In the genomic region with DNA sequence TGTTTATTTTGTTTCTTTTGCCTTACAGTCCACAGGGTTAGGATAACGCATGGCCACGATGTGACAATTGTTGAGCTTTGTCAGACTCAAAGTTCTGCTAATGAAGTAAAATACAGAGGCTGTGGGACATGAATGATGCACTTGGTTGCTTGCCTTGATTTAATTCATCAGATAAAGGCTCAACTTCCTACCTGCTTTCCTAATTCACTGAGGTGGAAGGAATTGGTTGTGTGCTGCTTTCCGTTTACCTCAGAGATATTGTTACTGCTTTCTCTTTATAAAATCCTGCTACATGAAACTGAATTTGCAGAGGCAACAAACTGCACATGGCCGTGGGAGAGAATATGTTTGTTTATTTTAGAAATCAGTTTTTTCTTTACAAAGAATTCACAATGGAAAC, we compare ENCODE assay signal across 1 cellular context.
TF ChIP-seq lines count a peak whose summit lies in the region.

No MANE protein-coding gene starts in this region.

TF ChIP-seq in GM23338, 12 proteins besides CTCF, POLR2A, EP300 and RAD21 (continued from another document):
- TF ChIP-seq, protein P1, sequence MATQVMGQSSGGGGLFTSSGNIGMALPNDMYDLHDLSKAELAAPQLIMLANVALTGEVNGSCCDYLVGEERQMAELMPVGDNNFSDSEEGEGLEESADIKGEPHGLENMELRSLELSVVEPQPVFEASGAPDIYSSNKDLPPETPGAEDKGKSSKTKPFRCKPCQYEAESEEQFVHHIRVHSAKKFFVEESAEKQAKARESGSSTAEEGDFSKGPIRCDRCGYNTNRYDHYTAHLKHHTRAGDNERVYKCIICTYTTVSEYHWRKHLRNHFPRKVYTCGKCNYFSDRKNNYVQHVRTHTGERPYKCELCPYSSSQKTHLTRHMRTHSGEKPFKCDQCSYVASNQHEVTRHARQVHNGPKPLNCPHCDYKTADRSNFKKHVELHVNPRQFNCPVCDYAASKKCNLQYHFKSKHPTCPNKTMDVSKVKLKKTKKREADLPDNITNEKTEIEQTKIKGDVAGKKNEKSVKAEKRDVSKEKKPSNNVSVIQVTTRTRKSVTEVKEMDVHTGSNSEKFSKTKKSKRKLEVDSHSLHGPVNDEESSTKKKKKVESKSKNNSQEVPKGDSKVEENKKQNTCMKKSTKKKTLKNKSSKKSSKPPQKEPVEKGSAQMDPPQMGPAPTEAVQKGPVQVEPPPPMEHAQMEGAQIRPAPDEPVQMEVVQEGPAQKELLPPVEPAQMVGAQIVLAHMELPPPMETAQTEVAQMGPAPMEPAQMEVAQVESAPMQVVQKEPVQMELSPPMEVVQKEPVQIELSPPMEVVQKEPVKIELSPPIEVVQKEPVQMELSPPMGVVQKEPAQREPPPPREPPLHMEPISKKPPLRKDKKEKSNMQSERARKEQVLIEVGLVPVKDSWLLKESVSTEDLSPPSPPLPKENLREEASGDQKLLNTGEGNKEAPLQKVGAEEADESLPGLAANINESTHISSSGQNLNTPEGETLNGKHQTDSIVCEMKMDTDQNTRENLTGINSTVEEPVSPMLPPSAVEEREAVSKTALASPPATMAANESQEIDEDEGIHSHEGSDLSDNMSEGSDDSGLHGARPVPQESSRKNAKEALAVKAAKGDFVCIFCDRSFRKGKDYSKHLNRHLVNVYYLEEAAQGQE (IDR thresholded peaks at IDR 0.05; ENCODE audit: unreplicated experiment) = no peak
- no peak for TF ChIP-seq CREB1 (CRISPR knock-in tag; IDR thresholded peaks at IDR 0.05; ENCODE audit: low read depth)
- TF ChIP-seq, protein P2, sequence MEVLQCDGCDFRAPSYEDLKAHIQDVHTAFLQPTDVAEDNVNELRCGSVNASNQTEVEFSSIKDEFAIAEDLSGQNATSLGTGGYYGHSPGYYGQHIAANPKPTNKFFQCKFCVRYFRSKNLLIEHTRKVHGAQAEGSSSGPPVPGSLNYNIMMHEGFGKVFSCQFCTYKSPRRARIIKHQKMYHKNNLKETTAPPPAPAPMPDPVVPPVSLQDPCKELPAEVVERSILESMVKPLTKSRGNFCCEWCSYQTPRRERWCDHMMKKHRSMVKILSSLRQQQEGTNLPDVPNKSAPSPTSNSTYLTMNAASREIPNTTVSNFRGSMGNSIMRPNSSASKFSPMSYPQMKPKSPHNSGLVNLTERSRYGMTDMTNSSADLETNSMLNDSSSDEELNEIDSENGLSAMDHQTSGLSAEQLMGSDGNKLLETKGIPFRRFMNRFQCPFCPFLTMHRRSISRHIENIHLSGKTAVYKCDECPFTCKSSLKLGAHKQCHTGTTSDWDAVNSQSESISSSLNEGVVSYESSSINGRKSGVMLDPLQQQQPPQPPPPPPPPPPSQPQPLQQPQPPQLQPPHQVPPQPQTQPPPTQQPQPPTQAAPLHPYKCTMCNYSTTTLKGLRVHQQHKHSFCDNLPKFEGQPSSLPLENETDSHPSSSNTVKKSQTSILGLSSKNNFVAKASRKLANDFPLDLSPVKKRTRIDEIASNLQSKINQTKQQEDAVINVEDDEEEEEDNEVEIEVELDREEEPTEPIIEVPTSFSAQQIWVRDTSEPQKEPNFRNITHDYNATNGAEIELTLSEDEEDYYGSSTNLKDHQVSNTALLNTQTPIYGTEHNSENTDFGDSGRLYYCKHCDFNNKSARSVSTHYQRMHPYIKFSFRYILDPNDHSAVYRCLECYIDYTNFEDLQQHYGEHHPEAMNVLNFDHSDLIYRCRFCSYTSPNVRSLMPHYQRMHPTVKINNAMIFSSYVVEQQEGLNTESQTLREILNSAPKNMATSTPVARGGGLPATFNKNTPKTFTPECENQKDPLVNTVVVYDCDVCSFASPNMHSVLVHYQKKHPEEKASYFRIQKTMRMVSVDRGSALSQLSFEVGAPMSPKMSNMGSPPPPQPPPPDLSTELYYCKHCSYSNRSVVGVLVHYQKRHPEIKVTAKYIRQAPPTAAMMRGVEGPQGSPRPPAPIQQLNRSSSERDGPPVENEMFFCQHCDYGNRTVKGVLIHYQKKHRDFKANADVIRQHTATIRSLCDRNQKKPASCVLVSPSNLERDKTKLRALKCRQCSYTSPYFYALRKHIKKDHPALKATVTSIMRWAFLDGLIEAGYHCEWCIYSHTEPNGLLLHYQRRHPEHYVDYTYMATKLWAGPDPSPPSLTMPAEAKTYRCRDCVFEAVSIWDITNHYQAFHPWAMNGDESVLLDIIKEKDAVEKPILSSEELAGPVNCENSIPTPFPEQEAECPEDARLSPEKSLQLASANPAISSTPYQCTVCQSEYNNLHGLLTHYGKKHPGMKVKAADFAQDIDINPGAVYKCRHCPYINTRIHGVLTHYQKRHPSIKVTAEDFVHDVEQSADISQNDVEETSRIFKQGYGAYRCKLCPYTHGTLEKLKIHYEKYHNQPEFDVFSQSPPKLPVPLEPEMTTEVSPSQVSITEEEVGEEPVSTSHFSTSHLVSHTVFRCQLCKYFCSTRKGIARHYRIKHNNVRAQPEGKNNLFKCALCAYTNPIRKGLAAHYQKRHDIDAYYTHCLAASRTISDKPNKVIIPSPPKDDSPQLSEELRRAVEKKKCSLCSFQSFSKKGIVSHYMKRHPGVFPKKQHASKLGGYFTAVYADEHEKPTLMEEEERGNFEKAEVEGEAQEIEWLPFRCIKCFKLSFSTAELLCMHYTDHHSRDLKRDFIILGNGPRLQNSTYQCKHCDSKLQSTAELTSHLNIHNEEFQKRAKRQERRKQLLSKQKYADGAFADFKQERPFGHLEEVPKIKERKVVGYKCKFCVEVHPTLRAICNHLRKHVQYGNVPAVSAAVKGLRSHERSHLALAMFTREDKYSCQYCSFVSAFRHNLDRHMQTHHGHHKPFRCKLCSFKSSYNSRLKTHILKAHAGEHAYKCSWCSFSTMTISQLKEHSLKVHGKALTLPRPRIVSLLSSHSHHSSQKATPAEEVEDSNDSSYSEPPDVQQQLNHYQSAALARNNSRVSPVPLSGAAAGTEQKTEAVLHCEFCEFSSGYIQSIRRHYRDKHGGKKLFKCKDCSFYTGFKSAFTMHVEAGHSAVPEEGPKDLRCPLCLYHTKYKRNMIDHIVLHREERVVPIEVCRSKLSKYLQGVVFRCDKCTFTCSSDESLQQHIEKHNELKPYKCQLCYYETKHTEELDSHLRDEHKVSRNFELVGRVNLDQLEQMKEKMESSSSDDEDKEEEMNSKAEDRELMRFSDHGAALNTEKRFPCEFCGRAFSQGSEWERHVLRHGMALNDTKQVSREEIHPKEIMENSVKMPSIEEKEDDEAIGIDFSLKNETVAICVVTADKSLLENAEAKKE (CRISPR knock-in tag; IDR thresholded peaks at IDR 0.05) = no peak
